Comparison of ENCODE assay signal across 22 cellular contexts in the genomic region with DNA sequence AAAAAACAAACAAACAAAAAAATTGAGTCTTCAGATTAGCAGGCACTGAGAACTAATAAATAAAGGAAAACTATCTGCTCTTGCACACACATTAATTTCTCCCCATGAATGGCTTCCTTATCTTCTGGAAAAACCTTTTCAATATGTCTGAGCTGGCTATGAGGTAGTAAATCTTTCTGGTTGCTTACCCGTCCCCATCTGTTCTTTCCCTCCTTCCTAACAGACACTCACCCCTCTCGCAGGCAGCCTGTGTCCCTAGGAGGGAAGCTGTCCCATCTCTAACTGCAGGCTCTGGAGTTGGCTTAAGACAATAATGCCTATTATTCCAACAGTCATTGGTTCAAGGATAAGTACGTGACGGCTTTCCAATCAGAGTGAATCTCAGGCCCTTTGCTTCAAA. TPM values are rescaled to one million over a fixed set of nuclear protein-coding genes. Genes with fewer than 3 reads are reported as not detected.
DNase-seq lines count a peak whose midpoint lies in the region; ATAC-seq, FAIRE-seq and TF ChIP-seq lines count a peak whose summit lies in the region.
"Had no signal": no experiment of that assay in that cellular context is flagged by ENCODE, and none has a peak within 500 bp of the region (broad histone marks: within the 10 kb centered on the region; RNA-seq: fewer than 3 reads in every experiment).

No MANE protein-coding gene starts in this region.

- TF ChIP-seq CTCF in K562 (IDR thresholded peaks at IDR 0.05 in 2 of 3, conservative IDR thresholded peaks at IDR 0.05 in 1 of 3; ENCODE audit: insufficient read depth in 2 of 3, low read depth in 1 of 3, low read length in 3 of 3) (no peak), neural progenitor cell (IDR thresholded peaks at IDR 0.05) (no peak), H9 (conservative IDR thresholded peaks at IDR 0.05) (no peak)

- peak; percentile 36 for DNase-seq in DMS 273 (lab: John Stamatoyannopoulos, UW; ENCODE audit: unreplicated experiment)
- DNase-seq in NCI-H82 treated with DMSO at 0.1 percent for 48 hours (lab: John Stamatoyannopoulos, UW; ENCODE audit: unreplicated experiment): peak; percentile 68
- DNase-seq in K562 (ENCODE audit: extremely low read depth in 1 of 4, low spot score in 3 of 4): peak in 2 of 4 experiments; percentile 49 to 53
- no peak for DNase-seq in neural progenitor cell (ENCODE audit: low spot score)
- DNase-seq in H9: no peak
- no peak for DNase-seq in NCI-H2107 treated with DMSO at 0.1 percent for 48 hours (lab: John Stamatoyannopoulos, UW; ENCODE audit: unreplicated experiment)
- DNase-seq: AML-193; Calu3; CD4-positive, alpha-beta T cell; GDM1; GM23248; HCEC 1CT; IMR-90; KG1 had no signal

- no peak overlapping the region for H3K27ac Mint-ChIP-seq in neural progenitor cell
- H3K27ac Mint-ChIP-seq in H9: no peak overlapping the region
- H3K27ac Mint-ChIP-seq: CD4-positive, alpha-beta T cell had no signal

- peak overlapping the region; percentile 28 for H3K4me2 ChIP-seq in K562 (ENCODE audit: insufficient read depth, low read length)
- H3K4me2 ChIP-seq in neural progenitor cell: no peak overlapping the region
- no peak overlapping the region for H3K4me2 ChIP-seq in H9 (ENCODE audit: insufficient read depth, insufficient read length, low read length)
- H3K4me2 ChIP-seq: A549 had no signal

- no peak overlapping the region for H2BK5ac ChIP-seq in H9 (ENCODE audit: insufficient read length, low read length)

- no peak overlapping the region for H4K8ac ChIP-seq in H9 (replicated peaks; ENCODE audit: insufficient read length, low read depth, low read length)

- H3K4me3 ChIP-seq in K562: no peak overlapping the region
- H3K4me3 ChIP-seq in neural progenitor cell: no peak overlapping the region
- H3K4me3 ChIP-seq: A549, GM23248 had no signal

- no peak overlapping the region for H3K14ac ChIP-seq in H9 (ENCODE audit: insufficient read depth, low read length)

- ATAC-seq in K562 (peak; percentile 70), HG03135 (IDR thresholded peaks at IDR 0.05; ENCODE audit: unreplicated experiment) (no peak), GM18907 (IDR thresholded peaks at IDR 0.05; ENCODE audit: unreplicated experiment) (no peak)
- ATAC-seq: A549 had no signal

- no peak overlapping the region for H2BK120ac ChIP-seq in H9 (ENCODE audit: low read depth, low read length, poor library complexity, severe bottlenecking)

- peak; percentile 80 for FAIRE-seq in K562 (lab: Jason Lieb, UNC)
- FAIRE-seq: A549, GM12892, GM18507, HTR-8/SVneo had no signal

- H3T11ph ChIP-seq in H9 (ENCODE audit: low read length): no peak overlapping the region

- intact Hi-C loops in K562 (cut with micrococcal nuclease): loop anchor here (5.0 kb wide), 1 partner anchor 33 kb away; no protein-coding TSS in a partner anchor

- H3K18ac ChIP-seq in H9 (ENCODE audit: insufficient read length, low read depth, low read length): no peak overlapping the region

- WGBS in K562 (ENCODE audit: insufficient coverage, low coverage, missing lambda C conversion rate): 4% methylated on average over 4 of the region's 4 CpGs
- WGBS in H9 (ENCODE audit: extremely low coverage, insufficient read length, low lambda C conversion rate): no CpG with 5 or more reads among the region's 4 CpGs

- H4K91ac ChIP-seq in H9 (ENCODE audit: insufficient read length, low read depth, low read length): no peak overlapping the region

- H3K4me1 ChIP-seq in K562 (replicated peaks in 1 of 2; ENCODE audit: control insufficient read depth in 2 of 2, insufficient read depth in 2 of 2, low read length in 2 of 2): peaks cover 6% of the 10 kb centered on the region in 2 experiments; a peak in 3 of 5 replicates
- peaks cover 7% of the 10 kb centered on the region for H3K4me1 ChIP-seq in neural progenitor cell
- H3K4me1 ChIP-seq in H9 (ENCODE audit: insufficient read depth, low read length): no peaks in the 10 kb centered on the region

- H3K27me3 ChIP-seq in K562 (ENCODE audit: control insufficient read depth in 2 of 2, insufficient read depth in 2 of 2, low read length in 2 of 2) (peaks cover 3 to 17% of the 10 kb centered on the region in 2 experiments; a peak in 4 of 5 replicates), neural progenitor cell (no peaks in the 10 kb centered on the region), H9 (ENCODE audit: insufficient read depth, low read length) (no peaks in the 10 kb centered on the region)

- H3K9me1 ChIP-seq in K562 (ENCODE audit: control insufficient read depth, insufficient read depth, low read length): no peaks in the 10 kb centered on the region

- no peaks in the 10 kb centered on the region for H3K9me3 ChIP-seq in K562 (replicated peaks; ENCODE audit: control insufficient read depth, insufficient read depth, low read depth, low read length)
- no peaks in the 10 kb centered on the region for H3K9me3 ChIP-seq in neural progenitor cell (ENCODE audit: low read depth)
- H3K9me3 ChIP-seq in H9 (ENCODE audit: control insufficient read depth, low read depth, low read length): no peaks in the 10 kb centered on the region
- H3K9me3 ChIP-seq: A549 had no signal

- in situ Hi-C loops in K562 (cut with MboI): no loop called here

- H3K27me3 Mint-ChIP-seq in neural progenitor cell (ENCODE audit: insufficient read depth, low read depth) (peaks cover 5% of the 10 kb centered on the region), H9 (ENCODE audit: low read depth) (peaks cover 5% of the 10 kb centered on the region; the same call in 1 of the 2 replicates)

- H3F3A ChIP-seq in neural progenitor cell (ENCODE audit: low read depth): no peaks in the 10 kb centered on the region

- H3K4ac ChIP-seq in H9 (ENCODE audit: low read depth, low read length): no peak overlapping the region

- no peak for TF ChIP-seq POLR2A in K562 (conservative IDR thresholded peaks at IDR 0.05)

- no peak overlapping the region for H3K23ac ChIP-seq in H9 (ENCODE audit: insufficient read length, low read depth, low read length)

- no peak overlapping the region for H4K5ac ChIP-seq in H9 (ENCODE audit: insufficient read length, low read depth, low read length)

- H2BK15ac ChIP-seq in H9 (ENCODE audit: low read depth, low read length): no peak overlapping the region

- H3K79me2 ChIP-seq in K562 (ENCODE audit: control insufficient read depth, insufficient read depth, low read length) (no peaks in the 10 kb centered on the region), neural progenitor cell (ENCODE audit: low read depth) (no peaks in the 10 kb centered on the region), H9 (ENCODE audit: insufficient read depth, low read length) (no peaks in the 10 kb centered on the region)

- TF ChIP-seq RAD21 in K562 (CRISPR knock-in tag; conservative IDR thresholded peaks at IDR 0.05 in 1 of 2, IDR thresholded peaks at IDR 0.05 in 1 of 2): no peak

- H3K56ac ChIP-seq in H9 (ENCODE audit: insufficient read length, low read depth, low read length): no peak overlapping the region

- H3K23me2 ChIP-seq in H9 (ENCODE audit: insufficient read length, low read depth, low read length, poor library complexity, severe bottlenecking): no peaks in the 10 kb centered on the region

- H3K9me3 Mint-ChIP-seq in neural progenitor cell (no peaks in the 10 kb centered on the region), H9 (no peaks in the 10 kb centered on the region)
- H3K9me3 Mint-ChIP-seq: CD4-positive, alpha-beta T cell had no signal

- no peak overlapping the region for H2BK20ac ChIP-seq in H9 (ENCODE audit: low read depth, low read length, poor library complexity, severe bottlenecking)

- H3K36me3 Mint-ChIP-seq in neural progenitor cell (no peaks in the 10 kb centered on the region), H9 (ENCODE audit: insufficient read depth in 1 of 3, low read depth in 3 of 3) (peaks cover 0 to 2% (median 0%) of the 10 kb centered on the region in 3 experiments; a peak in 2 of 7 replicates)

- no peak overlapping the region for H2BK12ac ChIP-seq in H9 (ENCODE audit: insufficient read length, low read depth, low read length)

- no peak overlapping the region for H2AK5ac ChIP-seq in H9 (ENCODE audit: insufficient read length, low read length)

- H3K36me3 ChIP-seq in K562 (ENCODE audit: control insufficient read depth, insufficient read depth, low read length): no peaks in the 10 kb centered on the region
- H3K36me3 ChIP-seq in neural progenitor cell: no peaks in the 10 kb centered on the region

- H3K9ac ChIP-seq in K562 (ENCODE audit: insufficient read depth in 1 of 2, low read depth in 2 of 2, low read length in 2 of 2) (no peak overlapping the region), neural progenitor cell (no peak overlapping the region), H9 (ENCODE audit: extremely low read depth, insufficient read length, low read length) (no peak overlapping the region)
- H3K9ac ChIP-seq: GM23248 had no signal

- peak overlapping the region; percentile 63; the same call in 1 of the 2 replicates for H2AFZ ChIP-seq in K562 (ENCODE audit: low read depth, low read length)
- H2AFZ ChIP-seq in neural progenitor cell (replicated peaks): peak overlapping the region; percentile 69
- H2AFZ ChIP-seq in H9 (ENCODE audit: low read length): no peak overlapping the region
- H2AFZ ChIP-seq: GM23248 had no signal

- H3K27ac ChIP-seq in K562 (ENCODE audit: extremely low read depth, low read depth, low read length): no peak overlapping the region
- no peak overlapping the region for H3K27ac ChIP-seq in neural progenitor cell
- no peak overlapping the region for H3K27ac ChIP-seq in H9 (ENCODE audit: insufficient read length, low read depth, low read length)
- H3K27ac ChIP-seq: 22Rv1, A549, C4-2B, GM23248 had no signal

- H3K4me1 Mint-ChIP-seq in neural progenitor cell: peaks cover 3% of the 10 kb centered on the region
- peaks cover 6 to 11% of the 10 kb centered on the region in 2 experiments for H3K4me1 Mint-ChIP-seq in H9

- H3K4me3 Mint-ChIP-seq in neural progenitor cell (no peak overlapping the region), H9 (no peak overlapping the region)
- H3K4me3 Mint-ChIP-seq: CD4-positive, alpha-beta T cell had no signal

- H3K79me1 ChIP-seq in H9 (ENCODE audit: insufficient read depth, low read depth, low read length, poor library complexity, severe bottlenecking): no peaks in the 10 kb centered on the region

- BruUV-seq in K562 (replicated peaks; lab: Mats Ljungman, UMichigan): no TSS peak

- no peaks in the 10 kb centered on the region for H4K20me1 ChIP-seq in K562 (replicated peaks; ENCODE audit: control insufficient read depth, insufficient read depth, low read length)
- H4K20me1 ChIP-seq in neural progenitor cell (ENCODE audit: low read depth): no peaks in the 10 kb centered on the region
- no peaks in the 10 kb centered on the region for H4K20me1 ChIP-seq in H9 (ENCODE audit: control insufficient read depth, insufficient read depth, insufficient read length)

- POLR2A ChIA-PET in K562 (lab: Yijun Ruan, JAX): interaction anchor here (0.6 kb wide), 1 partner anchor 26 kb away, joined by 3 read pairs; no protein-coding TSS in a partner anchor

- CTCF ChIA-PET in K562 (lab: Yijun Ruan, JAX; ENCODE audit: low intra/inter-chr PET ratio): no interaction called here

- no peak for TF ChIP-seq EP300 in K562 (IDR thresholded peaks at IDR 0.05; ENCODE audit: low read length)

RNA-seq across cellular contexts. Expression of gene SCUBE2, which starts 8.2 kb away (rescaled TPM):
- total RNA-seq in K562 (2011; cell fraction: chromatin; rRNA removed; ENCODE audit: low replicate concordance): 0.74 and 2.3 TPM in 2 replicates
- 1.2 and 1.4 TPM in 2 replicates for total RNA-seq in K562 (2011; cell fraction: nucleolus; rRNA removed)
- 0.99 TPM in 1 of 2 replicates, not detected in the other for total RNA-seq in K562 (2011; cell fraction: nucleoplasm; rRNA removed)
- total RNA-seq in K562 (2014; rRNA removed) (0.41 TPM in 1 of 2 replicates, not detected in the other), K562 (2014; rRNA removed; fragmentation: Illumina TruSeq; extraction: Trizol) (0.35 TPM in 1 of 2 replicates, not detected in the other), K562 (2015; rRNA removed; fragmentation: Illumina TruSeq; extraction: Trizol) (0.30 and 0.40 TPM in 2 replicates), K562 (2021) (0.16 TPM in 1 of 2 replicates, not detected in the other), neural progenitor cell (ENCODE audit: low replicate concordance) (21.2 and 42.1 TPM in 2 replicates), H9 (2021) (1.6 and 1.8 TPM in 2 replicates)
- polyA plus RNA-seq in K562 (2011; rRNA removed) (0.07 and 0.15 TPM in 2 replicates), K562 (2014; fragmentation: Illumina TruSeq; extraction: Trizol) (not detected in 2 replicates), K562 (2014; fragmentation: Nextera tagmentation; extraction: Ambion mirVana) (under 1 TPM in 1 of 2 experiments, not detected in 1; 0.06 TPM), K562 (2014; rRNA removed) (0.16 TPM in 1 of 2 replicates, not detected in the other)
- polyA plus RNA-seq in K562 (2011; cell fraction: cytosol; rRNA removed): 0.12 TPM in 1 of 2 replicates, not detected in the other
- 0.24 and 0.29 TPM in 2 replicates for polyA plus RNA-seq in K562 (2011; cell fraction: nucleus; rRNA removed)
- polyA plus RNA-seq in K562 (2012): 0.14 and 0.22 TPM in 2 replicates
- not detected in 2 replicates for polyA minus RNA-seq in K562 (2011; rRNA and poly(A)+ RNA removed)
- polyA minus RNA-seq in K562 (2011; cell fraction: cytosol; rRNA and poly(A)+ RNA removed): not detected in 2 replicates
- 1.1 TPM in 1 of 2 replicates, not detected in the other for polyA minus RNA-seq in K562 (2011; cell fraction: nucleus; rRNA and poly(A)+ RNA removed)
- total RNA-seq: Calu3 had no signal

Comparison
In these comparisons a context has a peak if more than half of its experiments do, and no peak if none do; other contexts are left out.
1. DNase-seq: peak in DMS 273 (single experiment) and NCI-H82 treated with DMSO at 0.1 percent for 48 hours (single experiment); none in neural progenitor cell (single experiment), H9 (single experiment) and NCI-H2107 treated with DMSO at 0.1 percent for 48 hours (single experiment).